Comparison of ENCODE assay signal across 8 cellular contexts in genomic region chr18:57630759-57631660, GRCh38. TPM values are rescaled to one million over a fixed set of nuclear protein-coding genes. Genes with fewer than 3 reads are reported as not detected.
DNase-seq lines count a peak whose midpoint lies in the region; ATAC-seq, FAIRE-seq and TF ChIP-seq lines count a peak whose summit lies in the region.

No MANE protein-coding gene starts in this region.

- H3K27me3 ChIP-seq in astrocyte (ENCODE audit: insufficient read depth, low read length) (no peaks in the 10 kb centered on the region), lung (ENCODE audit: control insufficient read depth, insufficient read depth) (no peaks in the 10 kb centered on the region)

- peak; percentile 47 for ATAC-seq in GM18505 (IDR thresholded peaks at IDR 0.05; ENCODE audit: unreplicated experiment)
- peak; percentile 31 for ATAC-seq in HG03159 (IDR thresholded peaks at IDR 0.05; ENCODE audit: unreplicated experiment)
- no peak for ATAC-seq in lung (ENCODE audit: insufficient read depth, low FRiP score)
- no peak for ATAC-seq in GM21737 (IDR thresholded peaks at IDR 0.05; ENCODE audit: unreplicated experiment)

- H3K4me1 Mint-ChIP-seq in astrocyte (ENCODE audit: low read depth, unreplicated experiment), result peaks cover 16% of the 10 kb centered on the region

- H3K9me3 Mint-ChIP-seq in astrocyte (ENCODE audit: unreplicated experiment), result no peaks in the 10 kb centered on the region

- no peak for FAIRE-seq in astrocyte (lab: Jason Lieb, UNC)

- no peak for TF ChIP-seq POLR2A in GM18505 (IDR thresholded peaks at IDR 0.05; ENCODE audit: borderline replicate concordance, extremely low read depth, insufficient read depth, insufficient read length)

- H3K4me1 ChIP-seq in astrocyte (ENCODE audit: insufficient read depth, low read length) (peaks cover 12% of the 10 kb centered on the region), lung (ENCODE audit: control insufficient read depth in 2 of 2, insufficient read depth in 2 of 2, low read length in 2 of 2) (no peaks in the 10 kb centered on the region)

- H3K27me3 Mint-ChIP-seq in astrocyte (ENCODE audit: low read depth, unreplicated experiment), result no peaks in the 10 kb centered on the region

- H3K36me3 Mint-ChIP-seq in astrocyte (ENCODE audit: low read depth, unreplicated experiment), result peaks cover 4% of the 10 kb centered on the region

- 52 to 60% methylated on average over 14 of the region's 14 CpGs for WGBS in lung, 2 donors

- peak overlapping the region; percentile 94 for H3K27ac Mint-ChIP-seq in astrocyte (ENCODE audit: unreplicated experiment)

- H3K4me3 Mint-ChIP-seq in astrocyte (ENCODE audit: unreplicated experiment), result peak overlapping the region; percentile 92

- peak overlapping the region; percentile 73 for H3K4me3 ChIP-seq in astrocyte (ENCODE audit: insufficient read depth, low read depth, low read length)
- H3K4me3 ChIP-seq in lung, result peak overlapping the region; percentile 43

- TF ChIP-seq CTCF in 22Rv1 (IDR thresholded peaks at IDR 0.05) (no peak), astrocyte (IDR thresholded peaks at IDR 0.05; ENCODE audit: insufficient read depth, low read depth, low read length) (no peak), lung (IDR thresholded peaks at IDR 0.05; ENCODE audit: control extremely low read depth, extremely low read depth) (no peak)

- H3K79me2 ChIP-seq in astrocyte (ENCODE audit: insufficient read depth, low read length), result no peaks in the 10 kb centered on the region

- H3K4me2 ChIP-seq in astrocyte (ENCODE audit: low read length), result peak overlapping the region; percentile 89

- DNase-seq in astrocyte (ENCODE audit: low read depth), result peak; percentile 18
- no peak for DNase-seq in lung (ENCODE audit: low spot score)
- DNase-seq in T1000 (lab: John Stamatoyannopoulos, UW), result no peak
- DNase-seq in H4 (ENCODE audit: low spot score), result no peak

- H3K9me3 ChIP-seq in astrocyte (ENCODE audit: insufficient read depth, low read depth, low read length), result no peaks in the 10 kb centered on the region
- H3K9me3 ChIP-seq in lung (ENCODE audit: control insufficient read depth in 2 of 2, insufficient read depth in 1 of 2, low read length in 1 of 2), result no peaks in the 10 kb centered on the region

- peak overlapping the region; percentile 90 for H3K9ac ChIP-seq in astrocyte (ENCODE audit: low read length)

- H3K36me3 ChIP-seq in astrocyte (ENCODE audit: insufficient read depth, low read length), result no peaks in the 10 kb centered on the region
- H3K36me3 ChIP-seq in lung (ENCODE audit: control insufficient read depth in 2 of 2, insufficient read depth in 2 of 2, low read length in 2 of 2), result no peaks in the 10 kb centered on the region

- peak overlapping the region; percentile 54 for H3K27ac ChIP-seq in 22Rv1
- H3K27ac ChIP-seq in astrocyte (ENCODE audit: low read depth, low read length), result no peak overlapping the region
- H3K27ac ChIP-seq in lung (ENCODE audit: low read depth in 1 of 2, low read length in 1 of 2), result peak overlapping the region in 1 of 2 donors; percentile 73

- H2AFZ ChIP-seq in astrocyte (ENCODE audit: low read depth, low read length), result peak overlapping the region; percentile 92

- no peaks in the 10 kb centered on the region for H4K20me1 ChIP-seq in astrocyte (ENCODE audit: insufficient read depth, low read length)

RNA-seq across cellular contexts. Expression of gene NARS1, which starts 9.4 kb away (rescaled TPM):
- total RNA-seq in astrocyte, result 223 and 224 TPM in 2 replicates
- 100 to 1,000 TPM in 1 of 2 donors, 10 to 100 TPM in 1; 86.4 to 103 TPM for total RNA-seq in lung
- 10 to 100 TPM; 81.1 to 88.6 TPM for polyA plus RNA-seq in lung
- 236 and 241 TPM in 2 replicates for total RNA-seq in H4 (2014; rRNA removed; shearing (Covaris generic))

RNA-seq across cellular contexts. Expression of gene FECH, which starts 44.5 kb away (rescaled TPM):
- total RNA-seq in astrocyte (25.1 and 31.7 TPM in 2 replicates), lung (100 to 1,000 TPM in 1 of 2 donors, 10 to 100 TPM in 1; 28.3 to 107 TPM)
- polyA plus RNA-seq in lung, result 10 to 100 TPM in 1 of 2 donors, 1 to 10 TPM in 1; 4.5 to 12.5 TPM
- total RNA-seq in H4 (2014; rRNA removed; shearing (Covaris generic)), result 88.0 and 106 TPM in 2 replicates

Comparison
In these comparisons a context has a peak if more than half of its experiments do, and no peak if none do; other contexts are left out.
1. ATAC-seq: peak in GM18505 (single experiment) and HG03159 (single experiment); none in lung (single experiment) and GM21737 (single experiment).